Comparison of ENCODE assay signal across 10 cellular contexts in the genomic region with DNA sequence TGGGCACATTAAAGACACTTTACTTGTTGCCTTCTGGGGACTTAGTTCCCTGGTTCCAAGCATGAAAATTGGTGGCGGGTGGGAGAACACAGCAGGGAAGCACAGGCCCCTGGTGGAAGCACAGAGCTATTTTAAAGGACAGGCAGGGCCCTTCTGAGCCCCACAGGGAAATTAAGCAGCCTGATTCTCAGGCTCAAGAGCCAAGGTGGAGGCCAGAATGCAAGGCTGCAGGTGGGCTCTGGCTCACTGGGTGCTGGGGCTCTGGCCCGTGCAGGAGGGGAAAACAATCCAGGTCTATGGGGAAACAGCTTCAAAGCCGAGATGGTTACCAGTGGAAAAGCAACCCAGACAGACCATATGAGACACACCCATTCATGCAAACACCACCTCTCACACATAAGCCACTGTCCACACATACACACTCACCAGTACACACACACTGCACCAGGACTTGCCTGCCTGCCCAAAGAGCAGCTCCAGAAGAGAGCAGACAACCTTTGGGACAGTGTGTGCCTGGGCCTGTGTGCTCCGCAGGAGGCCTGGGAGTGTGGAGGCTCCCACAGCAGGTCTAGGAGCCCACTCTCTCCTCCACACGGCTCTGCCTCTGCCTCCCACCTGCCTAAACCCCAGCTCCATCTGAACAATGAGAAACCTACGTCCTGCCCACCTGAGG. TPM values are rescaled to one million over a fixed set of nuclear protein-coding genes. Genes with fewer than 3 reads are reported as not detected.
DNase-seq lines count a peak whose midpoint lies in the region; ATAC-seq and TF ChIP-seq lines count a peak whose summit lies in the region.
"Had no signal": no experiment of that assay in that cellular context is flagged by ENCODE, and none has a peak within 500 bp of the region (broad histone marks: within the 10 kb centered on the region; RNA-seq: fewer than 3 reads in every experiment).

No MANE protein-coding gene starts in this region.

- no peaks in the 10 kb centered on the region for H3K27me3 ChIP-seq in dorsolateral prefrontal cortex
- H3K27me3 ChIP-seq in spleen (replicated peaks in 1 of 7): no peaks in the 10 kb centered on the region
- H3K27me3 ChIP-seq: neural progenitor cell had no signal

- no peak for ATAC-seq in esophagus mucosa

- intact Hi-C loops in dorsolateral prefrontal cortex (cut with DNase I): no loop called here
- intact Hi-C loops in spleen (cut with DNase I; ENCODE audit: low total_unique reads): no loop called here

- TF ChIP-seq POLR2A in spleen (IDR thresholded peaks at IDR 0.05): no peak

- DNase-seq in NAMALWA (ENCODE audit: low spot score) (peak; percentile 53), dorsolateral prefrontal cortex (no peak), spleen (peak; percentile 76), GM13977 (ENCODE audit: low spot score) (no peak), HPDE6-E6E7 (ENCODE audit: extremely low spot score) (no peak)
- DNase-seq: activated gamma-delta T cell treated with Interleukin-2 at 50 U/mL for 16 hours, H7 had no signal

- H3K36me3 ChIP-seq in spleen: peaks cover 0 to 51% (median 6%) of the 10 kb centered on the region in 6 donors
- H3K36me3 ChIP-seq: neural progenitor cell had no signal

- H3K27ac ChIP-seq in dorsolateral prefrontal cortex: peak overlapping the region; percentile 89 to 100 (median 99)
- H3K27ac ChIP-seq in spleen: peak overlapping the region; percentile 68 to 91 (median 84)
- H3K27ac ChIP-seq: neural progenitor cell had no signal

- H3K4me3 ChIP-seq in GM12875 (ENCODE audit: low read depth, low read length) (peak overlapping the region; percentile 67), dorsolateral prefrontal cortex (peak overlapping the region; percentile 24 to 73 (median 53)), spleen (peak overlapping the region in 5 of 8 donors; percentile 17 to 57 (median 28))
- H3K4me3 ChIP-seq: neural progenitor cell had no signal

- WGBS in spleen, 5 donors: 67 to 93% (median 78%) methylated on average over 4 to 6 of the region's 6 CpGs

- in situ Hi-C loops in GM13977 (cut with MboI; ENCODE audit: low pct_unique_long_range_greater_than_20kb, low sequenced_read_pairs, unreplicated experiment): no loop called here

- peaks cover 37 to 98% (median 89%) of the 10 kb centered on the region in 6 donors for H3K4me1 ChIP-seq in spleen

- TF ChIP-seq CTCF in GM12875 (IDR thresholded peaks at IDR 0.05; ENCODE audit: borderline replicate concordance, insufficient read depth, low read depth, low read length) (no peak), dorsolateral prefrontal cortex (IDR thresholded peaks at IDR 0.05 in 54 of 56, conservative IDR thresholded peaks at IDR 0.05 in 2 of 56; ENCODE audit: low read depth in 1 of 56, partially characterized antibody in 56 of 56) (peak in 1 of 56 donors; percentile 5), spleen (IDR thresholded peaks at IDR 0.05 in 8 of 11, conservative IDR thresholded peaks at IDR 0.05 in 3 of 11) (no peak), GM13977 (IDR thresholded peaks at IDR 0.05; ENCODE audit: extremely low read depth, insufficient read depth, missing control alignments) (no peak)

- H3K9me3 ChIP-seq in spleen: no peaks in the 10 kb centered on the region

RNA-seq across cellular contexts. Expression of gene TFEB, which starts 30.6 kb away (rescaled TPM):
- total RNA-seq in dorsolateral prefrontal cortex (100 to 1,000 TPM in 2 of 120 experiments, 10 to 100 TPM in 118; 13.9 to 125 (median 40.5) TPM), spleen (10 to 100 TPM; 55.9 to 80.8 (median 75.3) TPM), esophagus mucosa (10.9 TPM)
- polyA plus RNA-seq in spleen: 100 to 1,000 TPM in 1 of 3 donors, 10 to 100 TPM in 2; 83.5 to 150 (median 97.4) TPM

RNA-seq across cellular contexts. Expression of gene PGC, which starts 42.4 kb away (rescaled TPM):
- 1 to 10 TPM in 11 of 120 experiments, under 1 TPM in 26, not detected in 83; 0.38 to 2.2 (median 0.64) TPM for total RNA-seq in dorsolateral prefrontal cortex
- total RNA-seq in spleen: not detected
- polyA plus RNA-seq in spleen: under 1 TPM; 0.26 to 0.74 (median 0.48) TPM
- not detected for total RNA-seq in esophagus mucosa
- total RNA-seq: H7 had no signal

Comparison
In these comparisons a context has a peak if more than half of its experiments do, and no peak if none do; other contexts are left out.
1. DNase-seq: peak in NAMALWA (single experiment) and spleen (single experiment); none in dorsolateral prefrontal cortex (0 of 10), GM13977 (single experiment) and HPDE6-E6E7 (single experiment).
2. Peak in every context shown above with its lines, with median percentiles within 50 percentile points of each other: H3K4me3 ChIP-seq.